ENCODE assay signal across 23 cellular contexts in genomic region chr3:56357266-56357665, GRCh38.
DNase-seq lines count a peak whose midpoint lies in the region; ATAC-seq, FAIRE-seq and TF ChIP-seq lines count a peak whose summit lies in the region.
"Had no signal": no experiment of that assay in that cellular context is flagged by ENCODE, and none has a peak within 500 bp of the region (broad histone marks: within the 10 kb centered on the region; RNA-seq: fewer than 3 reads in every experiment).

No MANE protein-coding gene starts in this region.

- H3K9ac ChIP-seq in HepG2 (ENCODE audit: insufficient read depth, low read depth, low read length), result no peak overlapping the region

- TF ChIP-seq CTCF in right lobe of liver (IDR thresholded peaks at IDR 0.05) (no peak), HepG2 (CRISPR knock-in tag; IDR thresholded peaks at IDR 0.05) (no peak), bronchial epithelial cell (IDR thresholded peaks at IDR 0.05; ENCODE audit: insufficient read depth, low read length, severe bottlenecking) (no peak)

- H3K36me3 ChIP-seq in right lobe of liver, result no peaks in the 10 kb centered on the region
- H3K36me3 ChIP-seq in HepG2 (replicated peaks in 1 of 2; ENCODE audit: control insufficient read depth in 1 of 2, insufficient read depth in 2 of 2, low read length in 2 of 2), result no peaks in the 10 kb centered on the region
- H3K36me3 ChIP-seq in bronchial epithelial cell (ENCODE audit: control insufficient read depth, insufficient read depth, low read length), result no peaks in the 10 kb centered on the region
- H3K36me3 ChIP-seq: esophagus squamous epithelium, uterus had no signal

- TF ChIP-seq EP300 in HepG2 (IDR thresholded peaks at IDR 0.05; ENCODE audit: low read depth in 2 of 2, low read length in 2 of 2) (no peak), HepG2 (CRISPR knock-in tag; IDR thresholded peaks at IDR 0.05; ENCODE audit: borderline replicate concordance) (no peak)

- 39% methylated on average over 3 of the region's 3 CpGs for WGBS in right lobe of liver (ENCODE audit: insufficient coverage, low coverage, low lambda C conversion rate, missing lambda C conversion rate)
- WGBS in HepG2 (ENCODE audit: low lambda C conversion rate), result 0% methylated on average over 1 of the region's 3 CpGs

- H3K9me3 ChIP-seq in right lobe of liver (no peaks in the 10 kb centered on the region), HepG2 (ENCODE audit: low read length) (no peaks in the 10 kb centered on the region)
- H3K9me3 ChIP-seq: body of pancreas, esophagus squamous epithelium, uterus had no signal

- H3K27me3 Mint-ChIP-seq in activated CD8-positive, alpha-beta memory T cell treated with anti-CD3 and anti-CD28 coated beads, Interleukin-2, amount 10 ng/mL, durations not matched to agents 7 days and 5 days, result peaks cover 3% of the 10 kb centered on the region
- H3K27me3 Mint-ChIP-seq: activated naive CD8-positive, alpha-beta T cell treated with anti-CD3 and anti-CD28 coated beads, Interleukin-2, amount 10 ng/mL, durations not matched to agents 7 days and 5 days had no signal

- FAIRE-seq in HepG2 (lab: Jason Lieb, UNC) (no peak), bronchial epithelial cell (lab: Jason Lieb, UNC) (no peak)
- FAIRE-seq: GM12878 had no signal

- H3K4me1 ChIP-seq in right lobe of liver, result peaks cover 0 to 19% (median 5%) of the 10 kb centered on the region in 4 donors
- H3K4me1 ChIP-seq in HepG2 (ENCODE audit: insufficient read depth, low read length), result no peaks in the 10 kb centered on the region
- H3K4me1 ChIP-seq: body of pancreas, esophagus squamous epithelium, uterus had no signal

- DNase-seq in right lobe of liver (no peak), HepG2 (ENCODE audit: low spot score) (no peak), bronchial epithelial cell (ENCODE audit: low read depth) (peak; percentile 34), left colon (no peak), NCI-H446 (lab: John Stamatoyannopoulos, UW) (no peak), dedifferentiated amniotic fluid mesenchymal stem cell (ENCODE audit: extremely low spot score) (no peak)
- DNase-seq in activated CD8-positive, alpha-beta memory T cell treated with anti-CD3 and anti-CD28 coated beads, Interleukin-2, amount 10 ng/mL, durations not matched to agents 7 days and 5 days, result no peak
- DNase-seq: activated naive CD8-positive, alpha-beta T cell treated with anti-CD3 and anti-CD28 coated beads, Interleukin-2, amount 10 ng/mL, durations not matched to agents 7 days and 5 days; body of pancreas; effector memory CD4-positive, alpha-beta T cell; esophagus squamous epithelium; IMR-90; left ventricle myocardium superior; NCI-H526; stimulated activated CD4-positive, alpha-beta T cell treated with anti-CD3 and anti-CD28 coated beads, Interleukin-1b, Interleukin-23, amount 100 ng/mL, for 48 hours; uterus had no signal

- no peaks in the 10 kb centered on the region for H3K36me3 Mint-ChIP-seq in activated CD8-positive, alpha-beta memory T cell treated with anti-CD3 and anti-CD28 coated beads, Interleukin-2, amount 10 ng/mL, durations not matched to agents 7 days and 5 days
- H3K36me3 Mint-ChIP-seq: activated naive CD8-positive, alpha-beta T cell treated with anti-CD3 and anti-CD28 coated beads, Interleukin-2, amount 10 ng/mL, durations not matched to agents 7 days and 5 days; CD14-positive monocyte; stimulated activated memory B cell treated with anti-CD40 and anti-IgM and Interleukin-4, amounts not matched to agents 10 μg/mL and 1 μg/mL and 100 μg/mL, for 72 hours had no signal

- in situ Hi-C loops in HepG2 (cut with HindIII; ENCODE audit: extremely low pct_ligation_motif_present, low pct_unique_long_range_greater_than_20kb), result no loop called here

- CTCF ChIA-PET in HepG2 (lab: Yijun Ruan, JAX; ENCODE audit: low intra/inter-chr PET ratio, low total read pairs), result no interaction called here
- CTCF ChIA-PET in activated CD8-positive, alpha-beta memory T cell treated with anti-CD3 and anti-CD28 coated beads, Interleukin-2, amount 10 ng/mL, durations not matched to agents 7 days and 5 days (lab: Charles Lee), result no interaction called here

- no peak overlapping the region for H3K27ac Mint-ChIP-seq in activated CD8-positive, alpha-beta memory T cell treated with anti-CD3 and anti-CD28 coated beads, Interleukin-2, amount 10 ng/mL, durations not matched to agents 7 days and 5 days
- H3K27ac Mint-ChIP-seq: activated naive CD8-positive, alpha-beta T cell treated with anti-CD3 and anti-CD28 coated beads, Interleukin-2, amount 10 ng/mL, durations not matched to agents 7 days and 5 days; CD14-positive monocyte; stimulated activated memory B cell treated with anti-CD40 and anti-IgM and Interleukin-4, amounts not matched to agents 10 μg/mL and 1 μg/mL and 100 μg/mL, for 72 hours had no signal

- intact Hi-C loops in right lobe of liver (cut with DNase I), result no loop called here
- intact Hi-C loops in HepG2 (cut with micrococcal nuclease; ENCODE audit: unreplicated experiment), result no loop called here
- intact Hi-C loops in left colon (cut with DNase I, micrococcal nuclease), result no loop called here

- TF ChIP-seq RAD21 in HepG2 (CRISPR knock-in tag; IDR thresholded peaks at IDR 0.05), result no peak

- H2AFZ ChIP-seq in HepG2 (ENCODE audit: low read length), result no peak overlapping the region

- POLR2A ChIA-PET in HepG2 (lab: Yijun Ruan, JAX), result no interaction called here

- H3K4me1 Mint-ChIP-seq in activated CD8-positive, alpha-beta memory T cell treated with anti-CD3 and anti-CD28 coated beads, Interleukin-2, amount 10 ng/mL, durations not matched to agents 7 days and 5 days, result no peaks in the 10 kb centered on the region
- H3K4me1 Mint-ChIP-seq: activated naive CD8-positive, alpha-beta T cell treated with anti-CD3 and anti-CD28 coated beads, Interleukin-2, amount 10 ng/mL, durations not matched to agents 7 days and 5 days; neural crest cell; stimulated activated memory B cell treated with anti-CD40 and anti-IgM and Interleukin-4, amounts not matched to agents 10 μg/mL and 1 μg/mL and 100 μg/mL, for 72 hours had no signal

- H3K4me2 ChIP-seq in HepG2 (ENCODE audit: low read depth, low read length), result no peak overlapping the region

- H3K27ac ChIP-seq in right lobe of liver (peak overlapping the region in 1 of 3 donors; percentile 75), HepG2 (ENCODE audit: extremely low read length, insufficient read depth, low read length) (no peak overlapping the region)
- H3K27ac ChIP-seq: body of pancreas, esophagus squamous epithelium, HL-60, RWPE1, skin epidermis, uterus had no signal

- no peak overlapping the region for H3K4me3 Mint-ChIP-seq in activated CD8-positive, alpha-beta memory T cell treated with anti-CD3 and anti-CD28 coated beads, Interleukin-2, amount 10 ng/mL, durations not matched to agents 7 days and 5 days
- H3K4me3 Mint-ChIP-seq: activated naive CD8-positive, alpha-beta T cell treated with anti-CD3 and anti-CD28 coated beads, Interleukin-2, amount 10 ng/mL, durations not matched to agents 7 days and 5 days; CD14-positive monocyte; neural crest cell; stimulated activated memory B cell treated with anti-CD40 and anti-IgM and Interleukin-4, amounts not matched to agents 10 μg/mL and 1 μg/mL and 100 μg/mL, for 72 hours had no signal

- no TSS peak for BruUV-seq in HepG2 (replicated peaks; lab: Mats Ljungman, UMichigan)

- H3K27me3 ChIP-seq in right lobe of liver (no peaks in the 10 kb centered on the region), HepG2 (ENCODE audit: control insufficient read depth in 1 of 2, insufficient read depth in 2 of 2, low read length in 2 of 2) (no peaks in the 10 kb centered on the region; a peak in 1 of 5 replicates), bronchial epithelial cell (ENCODE audit: control insufficient read depth, insufficient read depth, low read length) (no peaks in the 10 kb centered on the region)
- H3K27me3 ChIP-seq: body of pancreas, uterus had no signal

- H3K79me2 ChIP-seq in HepG2 (ENCODE audit: insufficient read depth, low read length), result no peaks in the 10 kb centered on the region

- TF ChIP-seq POLR2A in right lobe of liver (IDR thresholded peaks at IDR 0.05) (no peak), HepG2 (IDR thresholded peaks at IDR 0.05; ENCODE audit: insufficient read depth in 1 of 2, low read depth in 2 of 2, low read length in 2 of 2) (no peak)

- no peaks in the 10 kb centered on the region for H4K20me1 ChIP-seq in HepG2 (ENCODE audit: insufficient read depth, low read length)

- peak; percentile 11 to 41 (median 29) for ATAC-seq in right lobe of liver
- ATAC-seq in HepG2, result no peak
- ATAC-seq in left colon, result peak; percentile 53
- no peak for ATAC-seq in activated CD8-positive, alpha-beta memory T cell treated with anti-CD3 and anti-CD28 coated beads, Interleukin-2, amount 10 ng/mL, durations not matched to agents 7 days and 5 days
- ATAC-seq: body of pancreas; GM12878; left ventricle myocardium superior; stimulated activated memory B cell treated with anti-CD40 and anti-IgM and Interleukin-4, amounts not matched to agents 10 μg/mL and 1 μg/mL and 100 μg/mL, for 72 hours had no signal

- H3K4me3 ChIP-seq in right lobe of liver (no peak overlapping the region), HepG2 (replicated peaks in 1 of 3; ENCODE audit: insufficient read depth in 1 of 3, low read depth in 2 of 3, low read length in 3 of 3) (no peak overlapping the region), bronchial epithelial cell (ENCODE audit: low read depth, low read length) (no peak overlapping the region)
- H3K4me3 ChIP-seq: body of pancreas, esophagus squamous epithelium, GM12878, skin epidermis, uterus had no signal

- H3K9me3 Mint-ChIP-seq in activated CD8-positive, alpha-beta memory T cell treated with anti-CD3 and anti-CD28 coated beads, Interleukin-2, amount 10 ng/mL, durations not matched to agents 7 days and 5 days (ENCODE audit: low read depth), result no peaks in the 10 kb centered on the region
- H3K9me3 Mint-ChIP-seq: activated naive CD8-positive, alpha-beta T cell treated with anti-CD3 and anti-CD28 coated beads, Interleukin-2, amount 10 ng/mL, durations not matched to agents 7 days and 5 days; neural crest cell; stimulated activated memory B cell treated with anti-CD40 and anti-IgM and Interleukin-4, amounts not matched to agents 10 μg/mL and 1 μg/mL and 100 μg/mL, for 72 hours had no signal

TF ChIP-seq in HepG2, 621 proteins besides CTCF, POLR2A, EP300 and RAD21 (continues in another document):
- TF ChIP-seq GATAD1 (CRISPR knock-in tag; IDR thresholded peaks at IDR 0.05) (no peak), ZNF720 (CRISPR knock-in tag; IDR thresholded peaks at IDR 0.05) (no peak)

Comparison
In these comparisons a context has a peak if more than half of its experiments do, and no peak if none do; other contexts are left out.
1. ATAC-seq: peak in right lobe of liver (4 of 4) and left colon (single experiment); none in HepG2 (single experiment) and activated CD8-positive, alpha-beta memory T cell treated with anti-CD3 and anti-CD28 coated beads, Interleukin-2, amount 10 ng/mL, durations not matched to agents 7 days and 5 days (single experiment).